In genomic region chr6:101296184-101296583, GRCh38 we compare ENCODE assay signal across 18 cellular contexts.
DNase-seq lines count a peak whose midpoint lies in the region; FAIRE-seq and TF ChIP-seq lines count a peak whose summit lies in the region.
"Had no signal": no experiment of that assay in that cellular context is flagged by ENCODE, and none has a peak within 500 bp of the region (broad histone marks: within the 10 kb centered on the region; RNA-seq: fewer than 3 reads in every experiment).

No MANE protein-coding gene starts in this region.

- DNase-seq in NCI-H2196 (lab: John Stamatoyannopoulos, UW; ENCODE audit: unreplicated experiment): peak; percentile 37
- DNase-seq in NCI-H2196 treated with DMSO at 0.1 percent for 48 hours (lab: John Stamatoyannopoulos, UW; ENCODE audit: unreplicated experiment): no peak
- DNase-seq in NCI-H524 treated with DMSO at 0.1 percent for 48 hours (lab: John Stamatoyannopoulos, UW): peak; percentile 69
- DNase-seq in smooth muscle cell (lab: John Stamatoyannopoulos, UW; ENCODE audit: unreplicated experiment): no peak
- no peak for DNase-seq in T-helper 9 cell
- DNase-seq in GDM1 (lab: John Stamatoyannopoulos, UW): no peak
- no peak for DNase-seq in T-helper 2 cell
- DNase-seq: 8988T; CD8-positive, alpha-beta memory T cell; erythroblast; H7; hypothalamus; NCI-H226; ovary had no signal

- FAIRE-seq in endometrium (lab: Jason Lieb, UNC): peak; percentile 91
- FAIRE-seq: colon, GM12891 had no signal

- no peaks in the 10 kb centered on the region for H3K4me1 ChIP-seq in smooth muscle cell (ENCODE audit: low read depth)

- H2AFZ ChIP-seq in smooth muscle cell (ENCODE audit: low read depth): peak overlapping the region; percentile 4

- H3K4me2 ChIP-seq in smooth muscle cell: no peak overlapping the region

- 60% methylated on average over 6 of the region's 6 CpGs for WGBS in smooth muscle cell (ENCODE audit: low lambda C conversion rate)

- H3K9me3 ChIP-seq in smooth muscle cell (replicated peaks; ENCODE audit: low read depth): no peaks in the 10 kb centered on the region
- H3K9me3 ChIP-seq: ovary, tibial nerve had no signal

- no peaks in the 10 kb centered on the region for H3K79me2 ChIP-seq in smooth muscle cell (ENCODE audit: low read depth)

- no peak overlapping the region for H3K9ac ChIP-seq in smooth muscle cell (ENCODE audit: low read depth)

- no peak for TF ChIP-seq CTCF in smooth muscle cell (IDR thresholded peaks at IDR 0.05; ENCODE audit: borderline replicate concordance, insufficient read depth, poor library complexity, severe bottlenecking)

- no peak overlapping the region for H3K4me3 ChIP-seq in smooth muscle cell
- H3K4me3 ChIP-seq: ovary, tibial nerve had no signal

- H3F3A ChIP-seq in smooth muscle cell (ENCODE audit: low read depth): no peaks in the 10 kb centered on the region

- no peaks in the 10 kb centered on the region for H3K36me3 ChIP-seq in smooth muscle cell (ENCODE audit: low read depth)
- H3K36me3 ChIP-seq: ovary, tibial nerve had no signal

- no peaks in the 10 kb centered on the region for H3K27me3 ChIP-seq in smooth muscle cell (ENCODE audit: low read depth)
- H3K27me3 ChIP-seq: ovary, tibial nerve had no signal

- no peak overlapping the region for H3K27ac ChIP-seq in smooth muscle cell (ENCODE audit: low read depth)
- H3K27ac ChIP-seq: ovary, tibial nerve had no signal

- no peaks in the 10 kb centered on the region for H4K20me1 ChIP-seq in smooth muscle cell (ENCODE audit: low read depth)

Comparison
In these comparisons a context has a peak if more than half of its experiments do, and no peak if none do; other contexts are left out.
1. DNase-seq: peak in NCI-H2196 (single experiment) and NCI-H524 treated with DMSO at 0.1 percent for 48 hours (single experiment); none in NCI-H2196 treated with DMSO at 0.1 percent for 48 hours (single experiment), smooth muscle cell (single experiment), T-helper 9 cell (single experiment), GDM1 (single experiment) and T-helper 2 cell (0 of 5).